Comparison of ENCODE assay signal across 18 cellular contexts in the genomic region with DNA sequence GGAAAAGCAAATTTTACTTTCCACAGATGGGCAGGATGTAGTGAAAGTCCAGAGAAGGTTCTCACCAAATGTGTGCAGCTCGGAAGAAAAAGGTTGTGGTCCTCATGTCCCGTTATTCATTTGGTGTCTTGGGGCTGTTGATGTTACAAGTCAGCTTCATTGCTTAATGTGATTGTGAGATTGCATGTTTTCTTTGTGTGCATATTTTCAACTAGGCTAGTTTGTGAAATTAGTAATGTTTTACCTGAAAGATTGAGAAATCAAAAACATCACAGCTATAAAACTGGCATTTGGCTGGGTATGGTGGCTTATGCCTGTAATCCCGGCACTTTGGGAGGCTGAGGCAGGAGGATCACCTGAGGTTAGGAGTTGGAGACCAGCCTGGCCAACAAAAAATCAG. TPM values are rescaled to one million over a fixed set of nuclear protein-coding genes. Genes with fewer than 3 reads are reported as not detected.
DNase-seq lines count a peak whose midpoint lies in the region; ATAC-seq lines count a peak whose summit lies in the region.
"Had no signal": no experiment of that assay in that cellular context is flagged by ENCODE, and none has a peak within 500 bp of the region (broad histone marks: within the 10 kb centered on the region; RNA-seq: fewer than 3 reads in every experiment).

No MANE protein-coding gene starts in this region.

- no peaks in the 10 kb centered on the region for H3K4me1 Mint-ChIP-seq in activated T-cell treated with anti-CD3 and anti-CD28 coated beads, Interleukin-2, amount 50 U/mL, for 4 hours (ENCODE audit: low read depth)
- H3K4me1 Mint-ChIP-seq: CD14-positive monocyte had no signal

- no peak overlapping the region for H3K4me3 ChIP-seq in BLaER1

- H4K20me1 ChIP-seq in BLaER1: peaks cover 28% of the 10 kb centered on the region; the same call in 1 of the 2 replicates

- no peak overlapping the region for H3K27ac ChIP-seq in BLaER1
- H3K27ac ChIP-seq in caudate nucleus (ENCODE audit: low read depth, low read length): peak overlapping the region; percentile 44
- H3K27ac ChIP-seq: HL-60 had no signal

- no peaks in the 10 kb centered on the region for H3K9me3 ChIP-seq in BLaER1

- no peaks in the 10 kb centered on the region for H3K27me3 Mint-ChIP-seq in activated T-cell treated with anti-CD3 and anti-CD28 coated beads, Interleukin-2, amount 50 U/mL, for 4 hours (ENCODE audit: low read depth)

- peaks cover 15% of the 10 kb centered on the region for H3K36me3 Mint-ChIP-seq in activated T-cell treated with anti-CD3 and anti-CD28 coated beads, Interleukin-2, amount 50 U/mL, for 4 hours (ENCODE audit: insufficient read depth)

- DNase-seq in caudate nucleus (lab: John Stamatoyannopoulos, UW): no peak
- no peak for DNase-seq in left lobe of liver (ENCODE audit: low spot score)
- peak; percentile 16 for DNase-seq in renal cortical epithelial cell (ENCODE audit: low read depth)
- no peak for DNase-seq in activated CD8-positive, alpha-beta memory T cell treated with anti-CD3 and anti-CD28 coated beads for 24 hours
- DNase-seq in activated T-cell treated with anti-CD3 and anti-CD28 coated beads, Interleukin-2, amount 50 U/mL, for 4 hours: no peak
- DNase-seq: AML-193; Calu3; CD8-positive, alpha-beta T cell; DMS79 treated with DMSO at 0.1 percent for 48 hours; GF-D8; GOT3; H7; HFFc6; IMR-90 had no signal

- peaks cover 14% of the 10 kb centered on the region for H3K4me1 ChIP-seq in BLaER1

- H3K27me3 ChIP-seq in BLaER1: no peaks in the 10 kb centered on the region

- no peak overlapping the region for H3K4me3 Mint-ChIP-seq in activated T-cell treated with anti-CD3 and anti-CD28 coated beads, Interleukin-2, amount 50 U/mL, for 4 hours
- H3K4me3 Mint-ChIP-seq: CD14-positive monocyte; CD8-positive, alpha-beta T cell; HFFc6 had no signal

- no peaks in the 10 kb centered on the region for H3K9me3 Mint-ChIP-seq in activated T-cell treated with anti-CD3 and anti-CD28 coated beads, Interleukin-2, amount 50 U/mL, for 4 hours
- H3K9me3 Mint-ChIP-seq: CD14-positive monocyte; CD8-positive, alpha-beta T cell; HFFc6 had no signal

- no peak overlapping the region for H3K9ac ChIP-seq in BLaER1

- peak; percentile 33 for ATAC-seq in left lobe of liver
- ATAC-seq in activated T-cell treated with anti-CD3 and anti-CD28 coated beads, Interleukin-2, amount 50 U/mL, for 4 hours: no peak
- ATAC-seq: CD8-positive, alpha-beta T cell; HCT116 had no signal

- peaks cover 72% of the 10 kb centered on the region for H3K36me3 ChIP-seq in BLaER1

- peak overlapping the region; percentile 40; the same call in 1 of the 2 replicates for H3K4me2 ChIP-seq in BLaER1

RNA-seq across cellular contexts. Expression of a gene that starts 28.7 kb away (rescaled TPM):
- total RNA-seq in left lobe of liver (64.2 TPM), renal cortical epithelial cell (13.5 and 26.7 TPM in 2 replicates)
- 10 to 100 TPM; 40.3 to 46.7 (median 41.5) TPM for total RNA-seq in activated T-cell treated with anti-CD3 and anti-CD28 coated beads, Interleukin-2, amount 50 U/mL, for 4 hours
